19 cellular contexts compared by ENCODE assay signal in the genomic region with DNA sequence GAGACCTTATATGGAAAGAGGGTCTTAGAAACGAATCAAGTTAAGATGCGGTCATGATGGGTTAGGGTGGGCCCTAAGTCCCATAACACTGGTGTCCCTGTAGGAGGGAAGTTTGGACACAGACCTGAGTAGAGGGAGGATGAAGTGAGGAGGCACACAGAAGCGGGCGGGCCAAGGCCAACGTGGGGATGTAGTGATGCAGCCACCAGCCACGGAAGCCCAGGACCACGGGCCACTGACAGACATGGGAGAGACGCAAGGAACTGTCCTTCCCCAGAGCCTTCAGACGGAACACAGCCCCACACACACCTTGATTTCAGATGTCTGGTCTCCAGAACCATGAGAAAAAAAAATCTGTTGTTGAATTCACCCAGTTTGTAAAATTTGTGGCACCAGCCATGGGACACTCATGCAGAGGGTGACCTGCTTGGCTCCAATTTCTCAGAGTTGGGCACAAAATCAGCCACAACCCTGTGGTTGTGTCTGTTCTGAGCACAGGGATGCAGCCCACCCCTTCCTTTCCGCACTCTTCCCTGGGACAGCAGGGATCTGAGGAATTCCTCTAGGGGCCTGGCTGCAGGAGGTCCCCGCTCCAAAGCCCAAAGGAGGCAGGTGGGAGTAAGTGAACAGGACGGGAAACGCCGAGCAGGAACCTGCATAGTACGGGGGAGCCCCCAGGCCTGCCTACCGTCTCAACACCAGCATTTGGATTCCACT.
"Had no signal": no experiment of that assay in that cellular context is flagged by ENCODE, and none has a peak within 500 bp of the region (broad histone marks: within the 10 kb centered on the region; RNA-seq: fewer than 3 reads in every experiment).

No MANE protein-coding gene starts in this region.

- H3K27me3 ChIP-seq: pancreas, sigmoid colon, tibial artery, uterus had no signal

- H3K4me3 ChIP-seq: left ventricle myocardium inferior, pancreas, sigmoid colon, spleen, tibial artery, uterus had no signal

- H3K36me3 ChIP-seq: left ventricle myocardium inferior, neutrophil, pancreas, sigmoid colon, spleen, tibial artery, uterus had no signal

- ATAC-seq: naive thymus-derived CD8-positive, alpha-beta T cell had no signal

- H3K27ac Mint-ChIP-seq: activated B cell treated with CpG ODN at 0.5 μM for 24 hours; activated CD4-positive, alpha-beta memory T cell treated with anti-CD3 and anti-CD28 coated beads for 36 hours; activated CD8-positive, alpha-beta memory T cell treated with anti-CD3 and anti-CD28 coated beads, Interleukin-2, amount 10 ng/mL, durations not matched to agents 7 days and 5 days; activated naive CD8-positive, alpha-beta T cell treated with anti-CD3 and anti-CD28 coated beads, Interleukin-2, amount 10 ng/mL, durations not matched to agents 7 days and 5 days had no signal

- DNase-seq: activated B cell treated with CpG ODN at 0.5 μM for 24 hours; activated CD4-positive, alpha-beta T cell treated with anti-CD3 and anti-CD28 coated beads for 4 hours; activated CD8-positive, alpha-beta memory T cell treated with anti-CD3 and anti-CD28 coated beads, Interleukin-2, amount 10 ng/mL, durations not matched to agents 7 days and 5 days; activated naive CD8-positive, alpha-beta T cell treated with anti-CD3 and anti-CD28 coated beads, Interleukin-2, amount 10 ng/mL, durations not matched to agents 7 days and 5 days; activated T-cell treated with anti-CD3 and anti-CD28 coated beads, Interleukin-2, amount 50 U/mL, for 24 hours; amygdala; caudate nucleus; head of caudate nucleus; left ventricle myocardium inferior; naive thymus-derived CD8-positive, alpha-beta T cell; sigmoid colon; spleen; stimulated activated naive CD4-positive, alpha-beta T cell; T-helper 2 cell; tibial artery; uterus had no signal

- H3K36me3 Mint-ChIP-seq: activated CD8-positive, alpha-beta memory T cell treated with anti-CD3 and anti-CD28 coated beads, Interleukin-2, amount 10 ng/mL, durations not matched to agents 7 days and 5 days; activated naive CD8-positive, alpha-beta T cell treated with anti-CD3 and anti-CD28 coated beads, Interleukin-2, amount 10 ng/mL, durations not matched to agents 7 days and 5 days had no signal

- H3K4me3 Mint-ChIP-seq: activated B cell treated with CpG ODN at 0.5 μM for 24 hours; activated CD4-positive, alpha-beta memory T cell treated with anti-CD3 and anti-CD28 coated beads for 36 hours; activated CD8-positive, alpha-beta memory T cell treated with anti-CD3 and anti-CD28 coated beads, Interleukin-2, amount 10 ng/mL, durations not matched to agents 7 days and 5 days; activated naive CD8-positive, alpha-beta T cell treated with anti-CD3 and anti-CD28 coated beads, Interleukin-2, amount 10 ng/mL, durations not matched to agents 7 days and 5 days; activated T-cell treated with anti-CD3 and anti-CD28 coated beads, Interleukin-2, amount 50 U/mL, for 24 hours; naive thymus-derived CD8-positive, alpha-beta T cell had no signal

- H3K9me3 ChIP-seq: left ventricle myocardium inferior, neutrophil, pancreas, sigmoid colon, tibial artery, uterus had no signal

- H3K27ac ChIP-seq: left ventricle myocardium inferior, neutrophil, sigmoid colon, spleen, tibial artery, uterus had no signal

- H3K4me1 ChIP-seq: left ventricle myocardium inferior, sigmoid colon, spleen, uterus had no signal

- H3K4me1 Mint-ChIP-seq: activated B cell treated with CpG ODN at 0.5 μM for 24 hours; naive thymus-derived CD8-positive, alpha-beta T cell had no signal
